8 cellular contexts compared by ENCODE assay signal in the genomic region with DNA sequence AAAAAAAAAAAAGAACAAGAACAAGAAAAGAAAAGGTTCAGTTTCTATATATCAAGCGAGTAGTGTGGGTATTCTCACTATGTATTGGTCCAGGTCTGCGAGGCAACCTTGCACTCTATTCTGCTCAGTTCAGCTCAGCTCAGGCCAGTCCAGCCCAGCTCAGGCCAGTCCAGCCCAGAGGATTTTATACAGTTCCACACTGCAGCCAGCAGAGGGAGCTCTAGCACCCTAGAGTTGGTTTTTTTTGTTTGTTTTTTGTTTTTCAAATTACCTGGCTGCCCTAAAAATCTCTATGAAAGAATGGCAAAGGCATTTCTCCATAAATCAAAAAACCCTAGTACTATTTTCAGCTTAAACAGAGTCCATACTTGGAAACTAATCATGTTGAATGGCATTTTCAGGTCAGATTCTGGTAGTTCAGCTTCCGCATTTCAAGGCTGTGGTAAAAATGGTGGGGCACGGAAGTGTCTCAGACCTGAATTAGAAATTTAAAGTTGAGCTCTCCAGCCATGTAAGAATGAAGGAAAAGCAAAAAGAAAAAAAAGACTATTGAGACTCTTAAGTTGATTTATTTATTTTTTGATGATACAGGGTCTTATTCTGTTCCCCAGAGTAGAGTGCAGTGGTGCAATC. TPM values are rescaled to one million over a fixed set of nuclear protein-coding genes. Genes with fewer than 3 reads are reported as not detected.
DNase-seq lines count a peak whose midpoint lies in the region; ATAC-seq and TF ChIP-seq lines count a peak whose summit lies in the region.

No MANE protein-coding gene starts in this region.

- no peaks in the 10 kb centered on the region for H3K9me3 ChIP-seq in A673 (ENCODE audit: low read depth, low read length, poor library complexity, severe bottlenecking)
- no peaks in the 10 kb centered on the region for H3K9me3 ChIP-seq in tibial nerve

- H3K27me3 Mint-ChIP-seq in memory B cell: no peaks in the 10 kb centered on the region

- H3K4me3 Mint-ChIP-seq in memory B cell: no peak overlapping the region

- ATAC-seq in memory B cell (ENCODE audit: low read depth) (peak; percentile 59), GM18870 (IDR thresholded peaks at IDR 0.05; ENCODE audit: unreplicated experiment) (no peak)

- no peak overlapping the region for H3K27ac Mint-ChIP-seq in memory B cell

- TF ChIP-seq POLR2A in tibial nerve (IDR thresholded peaks at IDR 0.05): no peak

- H3K4me1 ChIP-seq in A673 (ENCODE audit: insufficient read depth, low read length, poor library complexity, severe bottlenecking) (peaks cover 15% of the 10 kb centered on the region), tibial nerve (no peaks in the 10 kb centered on the region)

- DNase-seq in A673 (ENCODE audit: low spot score): peak; percentile 49
- DNase-seq in GM12865 (ENCODE audit: low read depth): peak; percentile 65
- peak; percentile 61 for DNase-seq in NCI-H1092 (lab: John Stamatoyannopoulos, UW)
- peak; percentile 21 for DNase-seq in activated CD4-positive, alpha-beta T cell treated with anti-CD3 and anti-CD28 coated beads for 1 hour
- peak in 5 of 10 donors; percentile 17 to 49 (median 45) for DNase-seq in dorsolateral prefrontal cortex
- peak; percentile 36 to 38 for DNase-seq in memory B cell (ENCODE audit: low spot score in 2 of 2)
- DNase-seq in tibial nerve (ENCODE audit: low spot score in 2 of 2): peak in 1 of 2 donors; percentile 44

- H3K36me3 Mint-ChIP-seq in memory B cell: peaks cover 35% of the 10 kb centered on the region

- H3K9me3 Mint-ChIP-seq in memory B cell: no peaks in the 10 kb centered on the region

- no peak overlapping the region for H3K4me3 ChIP-seq in A673 (ENCODE audit: low read depth, low read length, poor library complexity, severe bottlenecking)
- H3K4me3 ChIP-seq in GM12865 (ENCODE audit: low read depth, low read length): no peak overlapping the region
- H3K4me3 ChIP-seq in dorsolateral prefrontal cortex: no peak overlapping the region
- H3K4me3 ChIP-seq in tibial nerve: no peak overlapping the region

- WGBS in tibial nerve, 2 donors: 59 to 62% methylated on average over 4 of the region's 4 CpGs

- TF ChIP-seq CTCF in A673 (conservative IDR thresholded peaks at IDR 0.05; ENCODE audit: low read depth, low read length) (peak; percentile 93), GM12865 (IDR thresholded peaks at IDR 0.05; ENCODE audit: insufficient read depth, low read depth, low read length, missing control alignments) (peak; percentile 82), dorsolateral prefrontal cortex (IDR thresholded peaks at IDR 0.05 in 54 of 56, conservative IDR thresholded peaks at IDR 0.05 in 2 of 56; ENCODE audit: low read depth in 1 of 56, partially characterized antibody in 56 of 56) (peak; percentile 74 to 93 (median 86)), tibial nerve (IDR thresholded peaks at IDR 0.05) (peak; percentile 74 to 86 (median 83))

- H3K27me3 ChIP-seq in A673 (replicated peaks; ENCODE audit: insufficient read depth, low read depth, low read length, poor library complexity): no peaks in the 10 kb centered on the region
- H3K27me3 ChIP-seq in dorsolateral prefrontal cortex: no peaks in the 10 kb centered on the region
- H3K27me3 ChIP-seq in tibial nerve: no peaks in the 10 kb centered on the region

- H3K36me3 ChIP-seq in A673 (ENCODE audit: insufficient read depth, low read length, poor library complexity, severe bottlenecking): no peaks in the 10 kb centered on the region
- H3K36me3 ChIP-seq in tibial nerve: peaks cover 0 to 3% (median 0%) of the 10 kb centered on the region in 3 donors

- intact Hi-C loops in A673 (cut with micrococcal nuclease; ENCODE audit: unreplicated experiment) (loop anchor here (2.0 kb wide), 1 partner anchor 258 kb away; no protein-coding TSS in a partner anchor), dorsolateral prefrontal cortex (cut with DNase I) (loop anchor here (5.0 kb wide), 2 partner anchors 280 to 285 kb away; no protein-coding TSS in a partner anchor)

- TF ChIP-seq EP300 in tibial nerve (IDR thresholded peaks at IDR 0.05): no peak

- no peaks in the 10 kb centered on the region for H3K4me1 Mint-ChIP-seq in memory B cell

- H3K27ac ChIP-seq in A673 (ENCODE audit: low read depth, low read length, poor library complexity, severe bottlenecking) (no peak overlapping the region), dorsolateral prefrontal cortex (no peak overlapping the region), tibial nerve (no peak overlapping the region)

- BruUV-seq in A673 (replicated peaks; lab: Mats Ljungman, UMichigan): no TSS peak

- POLR2A ChIA-PET in A673 (lab: Charles Lee; ENCODE audit: low non-redundant PET): no interaction called here

- CTCF ChIA-PET in A673 (lab: Charles Lee): interaction anchor here (0.6 to 2.5 kb wide), 15 partner anchors 8 to 949 kb away, joined by 3 to 36 read pairs (median 4); no protein-coding TSS in a partner anchor

RNA-seq across cellular contexts. Expression of a gene that starts 55.2 kb away (rescaled TPM):
- total RNA-seq in A673 (2021): 0.77 and 3.0 TPM in 2 replicates
- 10 to 100 TPM; 12.2 to 43.7 (median 24.5) TPM for total RNA-seq in dorsolateral prefrontal cortex
- 10 to 100 TPM in 2 of 4 donors, 1 to 10 TPM in 2; 5.3 to 15.7 (median 10.6) TPM for total RNA-seq in tibial nerve
